In genomic region chr3:38374221-38374620, GRCh38 we compare ENCODE assay signal across 12 cellular contexts. TPM values are rescaled to one million over a fixed set of nuclear protein-coding genes. Genes with fewer than 3 reads are reported as not detected.
DNase-seq lines count a peak whose midpoint lies in the region; TF ChIP-seq lines count a peak whose summit lies in the region.
"Had no signal": no experiment of that assay in that cellular context is flagged by ENCODE, and none has a peak within 500 bp of the region (broad histone marks: within the 10 kb centered on the region; RNA-seq: fewer than 3 reads in every experiment).

No MANE protein-coding gene starts in this region.

- H3K4me1 ChIP-seq in endodermal cell (ENCODE audit: control insufficient read depth, insufficient read depth, low read length), result no peaks in the 10 kb centered on the region
- H3K4me1 ChIP-seq: Peyer's patch, upper lobe of right lung had no signal

- CTCF ChIA-PET in HEK293T (lab: Yijun Ruan, JAX), result no interaction called here

- peak overlapping the region; percentile 68 for H3K27ac Mint-ChIP-seq in endodermal cell

- H3K4me1 Mint-ChIP-seq in endodermal cell, result no peaks in the 10 kb centered on the region

- H3K9me3 Mint-ChIP-seq in endodermal cell, result no peaks in the 10 kb centered on the region

- no peaks in the 10 kb centered on the region for H3K27me3 Mint-ChIP-seq in endodermal cell (ENCODE audit: insufficient read depth)

- no peaks in the 10 kb centered on the region for H3K9me3 ChIP-seq in endodermal cell (ENCODE audit: control insufficient read depth, low read length)
- H3K9me3 ChIP-seq: Peyer's patch, upper lobe of right lung had no signal

- no peaks in the 10 kb centered on the region for H3K27me3 ChIP-seq in endodermal cell (ENCODE audit: control insufficient read depth, insufficient read depth, low read length, poor library complexity, severe bottlenecking)
- H3K27me3 ChIP-seq: Peyer's patch, upper lobe of right lung had no signal

- DNase-seq in NK-92 treated with Interleukin-12 subunit alpha and Interleukin-12 subunit beta, amount 100 ng/mL, for 24 hours (lab: John Stamatoyannopoulos, UW), result peak; percentile 13
- DNase-seq in NK-92 (lab: John Stamatoyannopoulos, UW; ENCODE audit: unreplicated experiment) (no peak), endodermal cell (no peak), HEK293T (ENCODE audit: extremely low spot score) (no peak), anterior cingulate cortex (lab: John Stamatoyannopoulos, UW) (no peak), COR-L47 (lab: John Stamatoyannopoulos, UW) (no peak)
- DNase-seq in activated CD8-positive, alpha-beta memory T cell treated with anti-CD3 and anti-CD28 coated beads, Interleukin-2, amount 50 U/mL, for 24 hours (ENCODE audit: extremely low read depth), result peak; percentile 1
- peak; percentile 5 to 32 for DNase-seq in stimulated activated CD8-positive, alpha-beta memory T cell treated with anti-CD3 and anti-CD28 coated beads, Interleukin-7, amount 100 ng/mL, for 4 hours (ENCODE audit: low read depth in 2 of 2)
- DNase-seq: 8988T, NCI-H1092, Peyer's patch, upper lobe of right lung had no signal

- H3K4me3 Mint-ChIP-seq in endodermal cell, result no peak overlapping the region

- H3K9ac ChIP-seq in endodermal cell (ENCODE audit: extremely low read depth, low read length, poor library complexity, severe bottlenecking), result no peak overlapping the region

- H3K27ac ChIP-seq in endodermal cell (ENCODE audit: low read depth, low read length), result no peak overlapping the region
- H3K27ac ChIP-seq: Peyer's patch, upper lobe of right lung had no signal

- POLR2A ChIA-PET in HEK293T (lab: Yijun Ruan, JAX), result no interaction called here

- TF ChIP-seq CTCF in endodermal cell (conservative IDR thresholded peaks at IDR 0.05), result no peak

- H3K36me3 Mint-ChIP-seq in endodermal cell (ENCODE audit: low read depth), result peaks cover 61% of the 10 kb centered on the region

- no peak overlapping the region for H3K4me3 ChIP-seq in endodermal cell (ENCODE audit: low read length)
- H3K4me3 ChIP-seq: Peyer's patch, upper lobe of right lung had no signal

- WGBS in endodermal cell (ENCODE audit: insufficient coverage in 1 of 2, insufficient read length in 1 of 2), 2 experiments, result 94% methylated on average over 9 of the region's 9 CpGs; no CpG with 5 or more reads in 1 of the 2 experiments

- H3K36me3 ChIP-seq in endodermal cell (ENCODE audit: control insufficient read depth, insufficient read depth, low read length), result peaks cover 6% of the 10 kb centered on the region
- H3K36me3 ChIP-seq: upper lobe of right lung had no signal

TF ChIP-seq in HEK293T, 16 proteins besides CTCF, POLR2A, EP300 and RAD21:
- TF ChIP-seq FOXA1 (IDR thresholded peaks at IDR 0.05), result no peak
- TF ChIP-seq ELF4 (IDR thresholded peaks at IDR 0.05), result no peak
- no peak for TF ChIP-seq L3MBTL2 (conservative IDR thresholded peaks at IDR 0.05)
- TF ChIP-seq FOXK2 (IDR thresholded peaks at IDR 0.05), result no peak

RNA-seq across cellular contexts. Expression of gene XYLB, which starts 27.6 kb away (rescaled TPM):
- total RNA-seq in endodermal cell, result 1 to 10 TPM; 4.7 to 6.3 TPM
- polyA plus RNA-seq in endodermal cell (2013, experiment 1 of 2), result 3.3 TPM
- polyA plus RNA-seq in endodermal cell (2013, experiment 2 of 2), result 2.3 TPM

Comparison
In these comparisons a context has a peak if more than half of its experiments do, and no peak if none do; other contexts are left out.
1. DNase-seq: peak in NK-92 treated with Interleukin-12 subunit alpha and Interleukin-12 subunit beta, amount 100 ng/mL, for 24 hours (single experiment), activated CD8-positive, alpha-beta memory T cell treated with anti-CD3 and anti-CD28 coated beads, Interleukin-2, amount 50 U/mL, for 24 hours (single experiment) and stimulated activated CD8-positive, alpha-beta memory T cell treated with anti-CD3 and anti-CD28 coated beads, Interleukin-7, amount 100 ng/mL, for 4 hours (2 of 2); none in NK-92 (single experiment), endodermal cell (single experiment), HEK293T (single experiment), anterior cingulate cortex (0 of 58) and COR-L47 (single experiment).